ENCODE assay signal across 10 cellular contexts in the genomic region with DNA sequence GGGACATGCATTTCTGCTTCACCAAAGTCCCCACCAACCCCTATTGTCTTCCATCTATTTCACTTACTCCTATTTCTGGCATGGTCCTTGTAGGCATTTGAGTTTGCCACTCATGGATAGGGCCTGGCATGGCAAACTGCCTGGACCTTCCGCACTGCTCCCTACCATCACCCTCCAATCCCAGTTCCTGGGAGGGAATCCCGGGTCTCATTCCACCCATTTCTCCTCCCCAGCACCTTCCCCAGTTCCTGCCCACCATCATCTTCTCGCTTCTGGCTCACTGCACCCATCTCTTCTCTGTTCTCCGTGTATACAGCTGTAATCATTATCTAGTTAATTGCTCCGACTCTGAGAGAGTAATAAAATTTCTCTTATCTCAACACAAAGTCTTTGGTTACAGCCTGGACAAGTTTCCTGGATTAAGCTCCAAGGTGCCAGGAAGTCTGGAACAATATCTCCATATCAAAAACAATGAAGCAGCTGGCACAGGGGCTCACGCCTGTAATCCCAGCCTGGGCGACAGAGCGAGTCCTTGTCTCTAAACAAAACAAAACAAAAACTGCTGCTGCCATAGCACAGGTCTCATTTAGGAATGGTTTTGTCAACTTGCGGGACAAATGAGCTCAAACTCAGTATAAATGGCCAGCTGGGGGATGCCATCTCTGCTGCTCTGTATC. TPM values are rescaled to one million over a fixed set of nuclear protein-coding genes. Genes with fewer than 3 reads are reported as not detected.
A peak's percentile ranks its signal among the peaks of the same experiment; 100 is the strongest.
DNase-seq lines count a peak whose midpoint lies in the region; ATAC-seq and TF ChIP-seq lines count a peak whose summit lies in the region.
"Had no signal": no experiment of that assay in that cellular context is flagged by ENCODE, and none has a peak within 500 bp of the region (broad histone marks: within the 10 kb centered on the region; RNA-seq: fewer than 3 reads in every experiment).

No MANE protein-coding gene starts in this region.

- no peak for TF ChIP-seq EP300 in esophagus muscularis mucosa (IDR thresholded peaks at IDR 0.05)

- peaks cover 0 to 13% of the 10 kb centered on the region in 2 experiments; a peak in 1 of 3 replicates for H3K36me3 ChIP-seq in HEK293 (ENCODE audit: control insufficient read depth in 2 of 2, insufficient read depth in 1 of 2, low read length in 2 of 2)
- H3K36me3 ChIP-seq in esophagus muscularis mucosa = peaks cover 0 to 23% (median 10%) of the 10 kb centered on the region in 4 donors
- no peaks in the 10 kb centered on the region for H3K36me3 ChIP-seq in gastrocnemius medialis

- DNase-seq in NCI-H524 (lab: John Stamatoyannopoulos, UW) (peak; percentile 95 to 96), esophagus muscularis mucosa (ENCODE audit: extremely low spot score) (no peak), gastrocnemius medialis (peak in 1 of 2 donors; percentile 34), GOT3 (lab: John Stamatoyannopoulos, UW) (no peak), midbrain (lab: John Stamatoyannopoulos, UW) (no peak)
- DNase-seq: activated CD4-positive, alpha-beta T cell treated with anti-CD3 and anti-CD28 coated beads for 48 hours; stimulated activated CD4-positive, alpha-beta T cell treated with anti-CD3 and anti-CD28 coated beads, Interleukin-12 subunit alpha, Interleukin-12 subunit beta, amount 100 ng/mL, for 4 hours had no signal

- 55% methylated on average over 9 of the region's 9 CpGs for WGBS in esophagus muscularis mucosa

- no peaks in the 10 kb centered on the region for H3K9me3 ChIP-seq in HEK293 (ENCODE audit: control insufficient read depth, insufficient read depth, low read depth, low read length)
- H3K9me3 ChIP-seq in esophagus muscularis mucosa = no peaks in the 10 kb centered on the region
- H3K9me3 ChIP-seq in gastrocnemius medialis = no peaks in the 10 kb centered on the region

- intact Hi-C loops in esophagus muscularis mucosa (cut with DNase I) (no loop called here), gastrocnemius medialis (cut with DNase I; ENCODE audit: low total_unique reads) (loop anchor here (1.0 kb wide), 1 partner anchor 109 kb away; no protein-coding TSS in a partner anchor)

- ATAC-seq in gastrocnemius medialis (peak; percentile 29 to 41), HG03280 (IDR thresholded peaks at IDR 0.05; ENCODE audit: unreplicated experiment) (no peak), GM21360 (IDR thresholded peaks at IDR 0.05; ENCODE audit: unreplicated experiment) (no peak)

- TF ChIP-seq CTCF in HEK293 (tag by site-specific recombination; IDR thresholded peaks at IDR 0.05) (no peak), esophagus muscularis mucosa (IDR thresholded peaks at IDR 0.05) (no peak), gastrocnemius medialis (IDR thresholded peaks at IDR 0.05 in 4 of 5, conservative IDR thresholded peaks at IDR 0.05 in 1 of 5) (no peak)

- H3K4me1 ChIP-seq in HEK293 (ENCODE audit: control insufficient read depth, insufficient read depth, low read length) (peaks cover 28% of the 10 kb centered on the region), esophagus muscularis mucosa (peaks cover 17 to 24% (median 19%) of the 10 kb centered on the region in 4 donors), gastrocnemius medialis (peaks cover 10 to 13% of the 10 kb centered on the region in 2 donors)

- in situ Hi-C loops in gastrocnemius medialis (cut with MboI; ENCODE audit: low sequenced_read_pairs in 4 of 4) = loop anchor here in 3 of 4 donors (5.0 kb wide), 2 partner anchors 37 to 42 kb away; no protein-coding TSS in a partner anchor

- CTCF ChIA-PET in HEK293 (lab: Yijun Ruan, JAX) = interaction anchor here (0.6 to 12.3 kb wide), 18 partner anchors 10 to 287 kb away, joined by 3 to 289 read pairs (median 4); a partner anchor contains a TSS

- H3K4me3 ChIP-seq in HEK293 (ENCODE audit: low read depth, low read length) = no peak overlapping the region
- H3K4me3 ChIP-seq in esophagus muscularis mucosa = no peak overlapping the region
- no peak overlapping the region for H3K4me3 ChIP-seq in gastrocnemius medialis

- POLR2A ChIA-PET in HEK293 (lab: Yijun Ruan, JAX) = interaction anchor here (0.7 to 6.2 kb wide), 9 partner anchors 29 to 200 kb away, joined by 3 to 64 read pairs (median 7); a partner anchor contains a TSS

- H3K27ac ChIP-seq in HEK293 (ENCODE audit: extremely low read depth, low read depth, low read length) (peak overlapping the region; percentile 92), esophagus muscularis mucosa (replicated peaks in 1 of 4) (peak overlapping the region; percentile 68 to 84 (median 70)), gastrocnemius medialis (peak overlapping the region; percentile 57 to 84 (median 72))

- H3K27me3 ChIP-seq in esophagus muscularis mucosa (no peaks in the 10 kb centered on the region), gastrocnemius medialis (no peaks in the 10 kb centered on the region)

- TF ChIP-seq POLR2A in esophagus muscularis mucosa (IDR thresholded peaks at IDR 0.05; ENCODE audit: low read depth) (no peak), gastrocnemius medialis (IDR thresholded peaks at IDR 0.05) (no peak)

TF ChIP-seq in HEK293, 187 proteins besides CTCF, POLR2A, EP300 and RAD21 (continues in another document):
- TF ChIP-seq EGR2 (tag by site-specific recombination; IDR thresholded peaks at IDR 0.05; ENCODE audit: low read depth) (no peak), ZXDB (tag by site-specific recombination; IDR thresholded peaks at IDR 0.05) (peak; percentile 99), ZFP69B (tag by site-specific recombination; IDR thresholded peaks at IDR 0.05) (peak; percentile 75), ZNF610 (tag by site-specific recombination; IDR thresholded peaks at IDR 0.05; ENCODE audit: borderline replicate concordance) (peak; percentile 39; the same call in 1 of the 2 replicates), ZNF785 (tag by site-specific recombination; IDR thresholded peaks at IDR 0.05) (no peak), ZNF585B (tag by site-specific recombination; IDR thresholded peaks at IDR 0.05) (no peak), SCRT1 (tag by site-specific recombination; IDR thresholded peaks at IDR 0.05; ENCODE audit: borderline replicate concordance) (peak; percentile 58; the same call in 1 of the 2 replicates), ZNF24 (tag by site-specific recombination; IDR thresholded peaks at IDR 0.05) (peak; percentile 84; the same call in 1 of the 2 replicates), SP2 (tag by site-specific recombination; IDR thresholded peaks at IDR 0.05) (peak; percentile 8; the same call in 1 of the 2 replicates), GFI1B (tag by site-specific recombination; IDR thresholded peaks at IDR 0.05) (no peak), ZNF248 (tag by site-specific recombination; IDR thresholded peaks at IDR 0.05) (no peak), ZNF555 (tag by site-specific recombination; conservative IDR thresholded peaks at IDR 0.05) (no peak), SETDB1 (IDR thresholded peaks at IDR 0.05; ENCODE audit: insufficient read length, low read length) (no peak), YY2 (tag by site-specific recombination; IDR thresholded peaks at IDR 0.05) (no peak; the same call in 1 of the 2 replicates), ZNF354C (tag by site-specific recombination; IDR thresholded peaks at IDR 0.05; ENCODE audit: borderline replicate concordance, low read depth) (no peak), ZNF211 (tag by site-specific recombination; IDR thresholded peaks at IDR 0.05; ENCODE audit: low read depth) (no peak)
- TF ChIP-seq, protein P1, sequence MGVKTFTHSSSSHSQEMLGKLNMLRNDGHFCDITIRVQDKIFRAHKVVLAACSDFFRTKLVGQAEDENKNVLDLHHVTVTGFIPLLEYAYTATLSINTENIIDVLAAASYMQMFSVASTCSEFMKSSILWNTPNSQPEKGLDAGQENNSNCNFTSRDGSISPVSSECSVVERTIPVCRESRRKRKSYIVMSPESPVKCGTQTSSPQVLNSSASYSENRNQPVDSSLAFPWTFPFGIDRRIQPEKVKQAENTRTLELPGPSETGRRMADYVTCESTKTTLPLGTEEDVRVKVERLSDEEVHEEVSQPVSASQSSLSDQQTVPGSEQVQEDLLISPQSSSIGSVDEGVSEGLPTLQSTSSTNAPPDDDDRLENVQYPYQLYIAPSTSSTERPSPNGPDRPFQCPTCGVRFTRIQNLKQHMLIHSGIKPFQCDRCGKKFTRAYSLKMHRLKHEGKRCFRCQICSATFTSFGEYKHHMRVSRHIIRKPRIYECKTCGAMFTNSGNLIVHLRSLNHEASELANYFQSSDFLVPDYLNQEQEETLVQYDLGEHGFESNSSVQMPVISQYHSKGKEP (tag by site-specific recombination; IDR thresholded peaks at IDR 0.05) = no peak; the same call in 1 of the 2 replicates

RNA-seq across cellular contexts. Expression of a gene that starts 17.0 kb away (rescaled TPM):
- total RNA-seq in esophagus muscularis mucosa (100 to 1,000 TPM in 2 of 4 donors, 10 to 100 TPM in 2; 65.8 to 231 (median 101) TPM), gastrocnemius medialis (100 to 1,000 TPM; 165 to 421 (median 223) TPM)

RNA-seq across cellular contexts. Expression of a gene that starts 29.4 kb away (rescaled TPM):
- total RNA-seq in esophagus muscularis mucosa = 100 to 1,000 TPM; 212 to 245 (median 229) TPM
- total RNA-seq in gastrocnemius medialis = 100 to 1,000 TPM in 3 of 4 donors, 10 to 100 TPM in 1; 94.8 to 252 (median 165) TPM

RNA-seq across cellular contexts. Expression of a gene that starts 45.2 kb away (rescaled TPM):
- total RNA-seq in esophagus muscularis mucosa (1 to 10 TPM; 4.6 to 5.7 (median 5.1) TPM), gastrocnemius medialis (1 to 10 TPM; 1.7 to 5.3 (median 2.3) TPM)

RNA-seq across cellular contexts. Expression of a gene that starts 45.7 kb away (rescaled TPM):
- total RNA-seq in esophagus muscularis mucosa = 10 to 100 TPM; 44.9 to 78.2 (median 49.9) TPM
- total RNA-seq in gastrocnemius medialis = 100 to 1,000 TPM in 1 of 4 donors, 10 to 100 TPM in 3; 47.8 to 108 (median 91.2) TPM

RNA-seq across cellular contexts. Expression of a gene that starts 54.0 kb away (rescaled TPM):
- 100 to 1,000 TPM; 164 to 230 (median 192) TPM for total RNA-seq in esophagus muscularis mucosa
- 100 to 1,000 TPM in 2 of 4 donors, 10 to 100 TPM in 2; 57.4 to 122 (median 96.7) TPM for total RNA-seq in gastrocnemius medialis

Comparison
In these comparisons a context has a peak if more than half of its experiments do, and no peak if none do; other contexts are left out.
1. DNase-seq: peak in NCI-H524 (2 of 2); none in esophagus muscularis mucosa (single experiment), GOT3 (single experiment) and midbrain (single experiment).
2. ATAC-seq: peak in gastrocnemius medialis (2 of 2); none in HG03280 (single experiment) and GM21360 (single experiment).
3. Peak in every context shown above with its lines, with median percentiles within 50 percentile points of each other: H3K27ac ChIP-seq.